1 cellular context compared by ENCODE assay signal in genomic region chr9:127742435-127743088, GRCh38.
TF ChIP-seq lines count a peak whose summit lies in the region.

No MANE protein-coding gene starts in this region.

TF ChIP-seq in K562, 482 proteins besides CTCF, POLR2A, EP300 and RAD21 (continued from another document and continues in another):
- TF ChIP-seq, protein P1, sequence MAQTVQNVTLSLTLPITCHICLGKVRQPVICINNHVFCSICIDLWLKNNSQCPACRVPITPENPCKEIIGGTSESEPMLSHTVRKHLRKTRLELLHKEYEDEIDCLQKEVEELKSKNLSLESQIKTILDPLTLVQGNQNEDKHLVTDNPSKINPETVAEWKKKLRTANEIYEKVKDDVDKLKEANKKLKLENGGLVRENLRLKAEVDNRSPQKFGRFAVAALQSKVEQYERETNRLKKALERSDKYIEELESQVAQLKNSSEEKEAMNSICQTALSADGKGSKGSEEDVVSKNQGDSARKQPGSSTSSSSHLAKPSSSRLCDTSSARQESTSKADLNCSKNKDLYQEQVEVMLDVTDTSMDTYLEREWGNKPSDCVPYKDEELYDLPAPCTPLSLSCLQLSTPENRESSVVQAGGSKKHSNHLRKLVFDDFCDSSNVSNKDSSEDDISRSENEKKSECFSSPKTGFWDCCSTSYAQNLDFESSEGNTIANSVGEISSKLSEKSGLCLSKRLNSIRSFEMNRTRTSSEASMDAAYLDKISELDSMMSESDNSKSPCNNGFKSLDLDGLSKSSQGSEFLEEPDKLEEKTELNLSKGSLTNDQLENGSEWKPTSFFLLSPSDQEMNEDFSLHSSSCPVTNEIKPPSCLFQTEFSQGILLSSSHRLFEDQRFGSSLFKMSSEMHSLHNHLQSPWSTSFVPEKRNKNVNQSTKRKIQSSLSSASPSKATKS (CRISPR knock-in tag; IDR thresholded peaks at IDR 0.05) = no peak
- TF ChIP-seq SUPT5H (IDR thresholded peaks at IDR 0.05) = no peak
- peak; percentile 44; the same call in 1 of the 2 replicates for TF ChIP-seq BCOR (IDR thresholded peaks at IDR 0.05)
- TF ChIP-seq LEF1 (IDR thresholded peaks at IDR 0.05) = no peak
- TF ChIP-seq, protein P2, sequence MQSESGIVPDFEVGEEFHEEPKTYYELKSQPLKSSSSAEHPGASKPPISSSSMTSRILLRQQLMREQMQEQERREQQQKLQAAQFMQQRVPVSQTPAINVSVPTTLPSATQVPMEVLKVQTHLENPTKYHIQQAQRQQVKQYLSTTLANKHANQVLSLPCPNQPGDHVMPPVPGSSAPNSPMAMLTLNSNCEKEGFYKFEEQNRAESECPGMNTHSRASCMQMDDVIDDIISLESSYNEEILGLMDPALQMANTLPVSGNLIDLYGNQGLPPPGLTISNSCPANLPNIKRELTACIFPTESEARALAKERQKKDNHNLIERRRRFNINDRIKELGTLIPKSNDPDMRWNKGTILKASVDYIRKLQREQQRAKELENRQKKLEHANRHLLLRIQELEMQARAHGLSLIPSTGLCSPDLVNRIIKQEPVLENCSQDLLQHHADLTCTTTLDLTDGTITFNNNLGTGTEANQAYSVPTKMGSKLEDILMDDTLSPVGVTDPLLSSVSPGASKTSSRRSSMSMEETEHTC (IDR thresholded peaks at IDR 0.05) = no peak
- TF ChIP-seq ZNF133 (CRISPR knock-in tag; IDR thresholded peaks at IDR 0.05) = no peak
- TF ChIP-seq HMBOX1 (IDR thresholded peaks at IDR 0.05) = no peak
- TF ChIP-seq HNRNPH1 (optimal IDR thresholded peaks at IDR 0.05; ENCODE audit: low read depth, low read length) = no peak
- no peak for TF ChIP-seq GTF2F1 (IDR thresholded peaks at IDR 0.05; ENCODE audit: low read depth, low read length)
- no peak for TF ChIP-seq NEUROD1 (IDR thresholded peaks at IDR 0.05; ENCODE audit: borderline replicate concordance, low read depth, low read length, partially characterized antibody)
- peak; percentile 26; the same call in 1 of the 2 replicates for TF ChIP-seq ZEB2 (IDR thresholded peaks at IDR 0.05)
- no peak for TF ChIP-seq EWSR1 (IDR thresholded peaks at IDR 0.05; ENCODE audit: borderline replicate concordance, low read depth, partially characterized antibody)
- TF ChIP-seq ZNF232 (CRISPR knock-in tag; IDR thresholded peaks at IDR 0.05) = no peak
- TF ChIP-seq, protein P3, sequence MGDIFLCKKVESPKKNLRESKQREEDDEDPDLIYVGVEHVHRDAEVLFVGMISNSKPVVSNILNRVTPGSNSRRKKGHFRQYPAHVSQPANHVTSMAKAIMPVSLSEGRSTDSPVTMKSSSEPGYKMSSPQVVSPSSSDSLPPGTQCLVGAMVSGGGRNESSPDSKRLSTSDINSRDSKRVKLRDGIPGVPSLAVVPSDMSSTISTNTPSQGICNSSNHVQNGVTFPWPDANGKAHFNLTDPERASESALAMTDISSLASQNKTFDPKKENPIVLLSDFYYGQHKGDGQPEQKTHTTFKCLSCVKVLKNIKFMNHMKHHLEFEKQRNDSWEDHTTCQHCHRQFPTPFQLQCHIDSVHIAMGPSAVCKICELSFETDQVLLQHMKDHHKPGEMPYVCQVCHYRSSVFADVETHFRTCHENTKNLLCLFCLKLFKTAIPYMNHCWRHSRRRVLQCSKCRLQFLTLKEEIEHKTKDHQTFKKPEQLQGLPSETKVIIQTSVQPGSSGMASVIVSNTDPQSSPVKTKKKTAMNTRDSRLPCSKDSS (IDR thresholded peaks at IDR 0.05; ENCODE audit: low read depth, partially characterized antibody) = no peak
- TF ChIP-seq MEIS2 (IDR thresholded peaks at IDR 0.05; ENCODE audit: partially characterized antibody) = peak; percentile 99
- no peak for TF ChIP-seq NR2C2 (CRISPR knock-in tag; IDR thresholded peaks at IDR 0.05)
- no peak for TF ChIP-seq NR2C2 (tag; IDR thresholded peaks at IDR 0.05)
- no peak for TF ChIP-seq JUN (IDR thresholded peaks at IDR 0.05; ENCODE audit: borderline replicate concordance, low read depth, low read length)
- TF ChIP-seq JUN (CRISPR knock-in tag; IDR thresholded peaks at IDR 0.05; ENCODE audit: borderline replicate concordance) = no peak
- no peak for TF ChIP-seq BRF1 (IDR thresholded peaks at IDR 0.05; ENCODE audit: borderline replicate concordance, extremely low read depth, insufficient read length)
- peak; percentile 65; the same call in 1 of the 2 replicates for TF ChIP-seq HDAC2 (IDR thresholded peaks at IDR 0.05)
- TF ChIP-seq L3MBTL2 (IDR thresholded peaks at IDR 0.05) = no peak
- no peak for TF ChIP-seq HNRNPLL (IDR thresholded peaks at IDR 0.05; ENCODE audit: low read depth, low read length, poor library complexity, severe bottlenecking)
- peak; percentile 22; the same call in 1 of the 2 replicates for TF ChIP-seq CEBPB (tag; IDR thresholded peaks at IDR 0.05)
- TF ChIP-seq TRIM28 (IDR thresholded peaks at IDR 0.05) = no peak
- TF ChIP-seq THRB (CRISPR knock-in tag; conservative IDR thresholded peaks at IDR 0.05) = no peak
- TF ChIP-seq, protein P4, sequence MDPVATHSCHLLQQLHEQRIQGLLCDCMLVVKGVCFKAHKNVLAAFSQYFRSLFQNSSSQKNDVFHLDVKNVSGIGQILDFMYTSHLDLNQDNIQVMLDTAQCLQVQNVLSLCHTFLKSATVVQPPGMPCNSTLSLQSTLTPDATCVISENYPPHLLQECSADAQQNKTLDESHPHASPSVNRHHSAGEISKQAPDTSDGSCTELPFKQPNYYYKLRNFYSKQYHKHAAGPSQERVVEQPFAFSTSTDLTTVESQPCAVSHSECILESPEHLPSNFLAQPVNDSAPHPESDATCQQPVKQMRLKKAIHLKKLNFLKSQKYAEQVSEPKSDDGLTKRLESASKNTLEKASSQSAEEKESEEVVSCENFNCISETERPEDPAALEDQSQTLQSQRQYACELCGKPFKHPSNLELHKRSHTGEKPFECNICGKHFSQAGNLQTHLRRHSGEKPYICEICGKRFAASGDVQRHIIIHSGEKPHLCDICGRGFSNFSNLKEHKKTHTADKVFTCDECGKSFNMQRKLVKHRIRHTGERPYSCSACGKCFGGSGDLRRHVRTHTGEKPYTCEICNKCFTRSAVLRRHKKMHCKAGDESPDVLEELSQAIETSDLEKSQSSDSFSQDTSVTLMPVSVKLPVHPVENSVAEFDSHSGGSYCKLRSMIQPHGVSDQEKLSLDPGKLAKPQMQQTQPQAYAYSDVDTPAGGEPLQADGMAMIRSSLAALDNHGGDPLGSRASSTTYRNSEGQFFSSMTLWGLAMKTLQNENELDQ (CRISPR knock-in tag; IDR thresholded peaks at IDR 0.05; ENCODE audit: borderline replicate concordance) = no peak
- TF ChIP-seq BRD9 (IDR thresholded peaks at IDR 0.05; ENCODE audit: low read depth, partially characterized antibody) = no peak
- TF ChIP-seq MEF2A (IDR thresholded peaks at IDR 0.05; ENCODE audit: control insufficient read depth, low read depth, low read length) = no peak
- TF ChIP-seq FOXM1 (IDR thresholded peaks at IDR 0.05; ENCODE audit: low read depth) = no peak
- no peak for TF ChIP-seq FOXM1 (CRISPR knock-in tag; IDR thresholded peaks at IDR 0.05; ENCODE audit: low read depth)
- TF ChIP-seq PCBP1 (IDR thresholded peaks at IDR 0.05; ENCODE audit: low read depth, low read length, poor library complexity, severe bottlenecking) = no peak
- TF ChIP-seq SIRT6 (IDR thresholded peaks at IDR 0.05; ENCODE audit: low read depth, low read length) = no peak
- TF ChIP-seq NR2F6 (CRISPR knock-in tag; IDR thresholded peaks at IDR 0.05) = no peak
- no peak for TF ChIP-seq PHF21A (IDR thresholded peaks at IDR 0.05; ENCODE audit: borderline replicate concordance, low read depth)
- TF ChIP-seq FOXJ3 (CRISPR knock-in tag; IDR thresholded peaks at IDR 0.05) = no peak
- no peak for TF ChIP-seq ATF2 (CRISPR knock-in tag; IDR thresholded peaks at IDR 0.05)
- no peak for TF ChIP-seq KDM2B (CRISPR knock-in tag; IDR thresholded peaks at IDR 0.05)
- TF ChIP-seq, protein P5, sequence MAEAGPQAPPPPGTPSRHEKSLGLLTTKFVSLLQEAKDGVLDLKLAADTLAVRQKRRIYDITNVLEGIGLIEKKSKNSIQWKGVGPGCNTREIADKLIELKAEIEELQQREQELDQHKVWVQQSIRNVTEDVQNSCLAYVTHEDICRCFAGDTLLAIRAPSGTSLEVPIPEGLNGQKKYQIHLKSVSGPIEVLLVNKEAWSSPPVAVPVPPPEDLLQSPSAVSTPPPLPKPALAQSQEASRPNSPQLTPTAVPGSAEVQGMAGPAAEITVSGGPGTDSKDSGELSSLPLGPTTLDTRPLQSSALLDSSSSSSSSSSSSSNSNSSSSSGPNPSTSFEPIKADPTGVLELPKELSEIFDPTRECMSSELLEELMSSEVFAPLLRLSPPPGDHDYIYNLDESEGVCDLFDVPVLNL (CRISPR knock-in tag; IDR thresholded peaks at IDR 0.05; ENCODE audit: low read depth) = no peak
- no peak for TF ChIP-seq ZNF766 (CRISPR knock-in tag; conservative IDR thresholded peaks at IDR 0.05)
- no peak for TF ChIP-seq CCAR2 (IDR thresholded peaks at IDR 0.05; ENCODE audit: low read depth, low read length)
- TF ChIP-seq CHD2 (IDR thresholded peaks at IDR 0.05; ENCODE audit: low read depth, low read length) = no peak
- TF ChIP-seq RUNX1 (IDR thresholded peaks at IDR 0.05; ENCODE audit: low read depth) = no peak
- no peak for TF ChIP-seq ZC3H4 (CRISPR knock-in tag; IDR thresholded peaks at IDR 0.05; ENCODE audit: borderline replicate concordance)
- no peak for TF ChIP-seq FUS (optimal IDR thresholded peaks at IDR 0.05; ENCODE audit: low read depth, low read length)
- no peak for TF ChIP-seq PTRF (tag; IDR thresholded peaks at IDR 0.05)
- TF ChIP-seq SLC30A9 (CRISPR knock-in tag; IDR thresholded peaks at IDR 0.05) = no peak
- TF ChIP-seq SOX6 (IDR thresholded peaks at IDR 0.05) = no peak
- no peak for TF ChIP-seq STAT5A (IDR thresholded peaks at IDR 0.05; ENCODE audit: borderline replicate concordance, low read length)
- TF ChIP-seq, protein P6, sequence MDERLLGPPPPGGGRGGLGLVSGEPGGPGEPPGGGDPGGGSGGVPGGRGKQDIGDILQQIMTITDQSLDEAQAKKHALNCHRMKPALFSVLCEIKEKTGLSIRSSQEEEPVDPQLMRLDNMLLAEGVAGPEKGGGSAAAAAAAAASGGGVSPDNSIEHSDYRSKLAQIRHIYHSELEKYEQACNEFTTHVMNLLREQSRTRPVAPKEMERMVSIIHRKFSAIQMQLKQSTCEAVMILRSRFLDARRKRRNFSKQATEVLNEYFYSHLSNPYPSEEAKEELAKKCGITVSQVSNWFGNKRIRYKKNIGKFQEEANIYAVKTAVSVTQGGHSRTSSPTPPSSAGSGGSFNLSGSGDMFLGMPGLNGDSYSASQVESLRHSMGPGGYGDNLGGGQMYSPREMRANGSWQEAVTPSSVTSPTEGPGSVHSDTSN (CRISPR knock-in tag; IDR thresholded peaks at IDR 0.05; ENCODE audit: low read depth) = peak; percentile 73
- TF ChIP-seq, protein P6 (tag; conservative IDR thresholded peaks at IDR 0.05; ENCODE audit: low read depth) = peak; percentile 96
- TF ChIP-seq ZFPM2 (CRISPR knock-in tag; IDR thresholded peaks at IDR 0.05) = no peak
- TF ChIP-seq CBFA2T3 (IDR thresholded peaks at IDR 0.05) = peak; percentile 59
- no peak for TF ChIP-seq HMGXB4 (CRISPR knock-in tag; IDR thresholded peaks at IDR 0.05)
- peak; percentile 37 for TF ChIP-seq ARID1B (IDR thresholded peaks at IDR 0.05)
- TF ChIP-seq PTBP1 (IDR thresholded peaks at IDR 0.05; ENCODE audit: low read depth, low read length) = no peak
- no peak for TF ChIP-seq SAP30 (IDR thresholded peaks at IDR 0.05; ENCODE audit: borderline replicate concordance, insufficient read depth, low read depth, low read length, poor library complexity, severe bottlenecking)
- no peak for TF ChIP-seq MTA1 (IDR thresholded peaks at IDR 0.05; ENCODE audit: borderline replicate concordance)
